In genomic region chr1:80218112-80218511, GRCh38 we compare ENCODE assay signal across 8 cellular contexts.
DNase-seq lines count a peak whose midpoint lies in the region; ATAC-seq and TF ChIP-seq lines count a peak whose summit lies in the region.

No MANE protein-coding gene starts in this region.

- CTCF ChIA-PET in WTC11 (lab: Charles Lee), result interaction anchor here (1.3 kb wide), 1 partner anchor 439 kb away, joined by 4 read pairs; no protein-coding TSS in a partner anchor
- CTCF ChIA-PET in activated CD8-positive, alpha-beta T cell treated with anti-CD3 and anti-CD28 coated beads, Interleukin-2, amount 10 ng/mL, durations not matched to agents 7 days and 5 days (lab: Charles Lee), result no interaction called here

- no peaks in the 10 kb centered on the region for H3K27me3 ChIP-seq in H7 (ENCODE audit: control insufficient read depth, insufficient read depth, low read length)

- H3K27ac Mint-ChIP-seq in WTC11, result no peak overlapping the region
- no peak overlapping the region for H3K27ac Mint-ChIP-seq in activated CD8-positive, alpha-beta T cell treated with anti-CD3 and anti-CD28 coated beads, Interleukin-2, amount 10 ng/mL, durations not matched to agents 7 days and 5 days

- no peak overlapping the region for H3K4me3 ChIP-seq in GM12864 (ENCODE audit: low read depth, low read length)
- no peak overlapping the region for H3K4me3 ChIP-seq in H7 (ENCODE audit: insufficient read depth, low read depth, low read length)

- H3K36me3 Mint-ChIP-seq in WTC11, result no peaks in the 10 kb centered on the region
- H3K36me3 Mint-ChIP-seq in activated CD8-positive, alpha-beta T cell treated with anti-CD3 and anti-CD28 coated beads, Interleukin-2, amount 10 ng/mL, durations not matched to agents 7 days and 5 days (ENCODE audit: low read depth), result no peaks in the 10 kb centered on the region

- TF ChIP-seq CTCF in GM12864 (IDR thresholded peaks at IDR 0.05; ENCODE audit: low read depth, low read length, missing control alignments) (peak; percentile 53), WTC11 (IDR thresholded peaks at IDR 0.05) (peak; percentile 47)

- peaks cover 15% of the 10 kb centered on the region for H3K4me1 Mint-ChIP-seq in WTC11
- H3K4me1 Mint-ChIP-seq in activated CD8-positive, alpha-beta T cell treated with anti-CD3 and anti-CD28 coated beads, Interleukin-2, amount 10 ng/mL, durations not matched to agents 7 days and 5 days (ENCODE audit: low read depth), result no peaks in the 10 kb centered on the region

- ATAC-seq in WTC11, result peak; percentile 90
- no peak for ATAC-seq in activated CD8-positive, alpha-beta T cell treated with anti-CD3 and anti-CD28 coated beads, Interleukin-2, amount 10 ng/mL, durations not matched to agents 7 days and 5 days

- H3K4me3 Mint-ChIP-seq in WTC11, result no peak overlapping the region
- H3K4me3 Mint-ChIP-seq in activated CD8-positive, alpha-beta T cell treated with anti-CD3 and anti-CD28 coated beads, Interleukin-2, amount 10 ng/mL, durations not matched to agents 7 days and 5 days, result no peak overlapping the region

- no peaks in the 10 kb centered on the region for H3K9me3 Mint-ChIP-seq in WTC11
- no peaks in the 10 kb centered on the region for H3K9me3 Mint-ChIP-seq in activated CD8-positive, alpha-beta T cell treated with anti-CD3 and anti-CD28 coated beads, Interleukin-2, amount 10 ng/mL, durations not matched to agents 7 days and 5 days (ENCODE audit: insufficient read depth)

- H3K36me3 ChIP-seq in H7 (replicated peaks; ENCODE audit: control insufficient read depth, insufficient read depth, low read length), result no peaks in the 10 kb centered on the region

- no peaks in the 10 kb centered on the region for H3K27me3 Mint-ChIP-seq in WTC11 (ENCODE audit: low read depth)
- no peaks in the 10 kb centered on the region for H3K27me3 Mint-ChIP-seq in activated CD8-positive, alpha-beta T cell treated with anti-CD3 and anti-CD28 coated beads, Interleukin-2, amount 10 ng/mL, durations not matched to agents 7 days and 5 days (ENCODE audit: low read depth)

- peak; percentile 5 for DNase-seq in GM12864 (ENCODE audit: low read depth)
- peak; percentile 19 for DNase-seq in H7
- DNase-seq in MV-4-11 (lab: John Stamatoyannopoulos, UW), result peak; percentile 23
- DNase-seq in WTC11 (ENCODE audit: low spot score), result no peak
- DNase-seq in iris pigment epithelial cell (ENCODE audit: low read depth), result peak; percentile 50
- no peak for DNase-seq in hippocampal formation (lab: John Stamatoyannopoulos, UW)
- DNase-seq in activated CD8-positive, alpha-beta T cell treated with anti-CD3 and anti-CD28 coated beads, Interleukin-2, amount 10 ng/mL, durations not matched to agents 7 days and 5 days, result no peak
- no peak for DNase-seq in globus pallidus (ENCODE audit: low spot score)

- POLR2A ChIA-PET in WTC11 (lab: Charles Lee), result no interaction called here
- POLR2A ChIA-PET in activated CD8-positive, alpha-beta T cell treated with anti-CD3 and anti-CD28 coated beads, Interleukin-2, amount 10 ng/mL, durations not matched to agents 7 days and 5 days (lab: Charles Lee), result no interaction called here

TF ChIP-seq in WTC11, 78 proteins besides CTCF, POLR2A, EP300 and RAD21:
- no peak for TF ChIP-seq TEAD1 (CRISPR knock-in tag; IDR thresholded peaks at IDR 0.05)
- TF ChIP-seq FOXP1 (CRISPR knock-in tag; IDR thresholded peaks at IDR 0.05; ENCODE audit: borderline replicate concordance), result no peak
- TF ChIP-seq NR3C1 (CRISPR knock-in tag; conservative IDR thresholded peaks at IDR 0.05; ENCODE audit: low read depth), result no peak
- no peak for TF ChIP-seq E2F4 (CRISPR knock-in tag; IDR thresholded peaks at IDR 0.05; ENCODE audit: borderline replicate concordance, low read depth)
- no peak for TF ChIP-seq GRHL2 (CRISPR knock-in tag; IDR thresholded peaks at IDR 0.05; ENCODE audit: insufficient replicate concordance, severe bottlenecking)
- TF ChIP-seq ZNF121 (CRISPR knock-in tag; IDR thresholded peaks at IDR 0.05), result no peak
- no peak for TF ChIP-seq GABPB1 (CRISPR knock-in tag; IDR thresholded peaks at IDR 0.05)
- no peak for TF ChIP-seq ZNF232 (CRISPR knock-in tag; IDR thresholded peaks at IDR 0.05)
- TF ChIP-seq ZNF423 (CRISPR knock-in tag; IDR thresholded peaks at IDR 0.05), result no peak
- no peak for TF ChIP-seq ARID4B (CRISPR knock-in tag; IDR thresholded peaks at IDR 0.05; ENCODE audit: borderline replicate concordance)
- no peak for TF ChIP-seq TCF7 (CRISPR knock-in tag; IDR thresholded peaks at IDR 0.05; ENCODE audit: low read depth)
- TF ChIP-seq HMGA2 (CRISPR knock-in tag; IDR thresholded peaks at IDR 0.05), result no peak
- TF ChIP-seq ERG (CRISPR knock-in tag; IDR thresholded peaks at IDR 0.05), result no peak
- TF ChIP-seq EMX1 (CRISPR knock-in tag; IDR thresholded peaks at IDR 0.05), result no peak
- no peak for TF ChIP-seq ZMAT4 (CRISPR knock-in tag; IDR thresholded peaks at IDR 0.05)
- TF ChIP-seq CDX4 (CRISPR knock-in tag; IDR thresholded peaks at IDR 0.05; ENCODE audit: borderline replicate concordance), result no peak
- no peak for TF ChIP-seq CREM (CRISPR knock-in tag; IDR thresholded peaks at IDR 0.05)

Comparison
In these comparisons a context has a peak if more than half of its experiments do, and no peak if none do; other contexts are left out.
1. DNase-seq: peak in GM12864 (single experiment), H7 (single experiment), MV-4-11 (single experiment) and iris pigment epithelial cell (single experiment); none in WTC11 (single experiment), hippocampal formation (0 of 2), activated CD8-positive, alpha-beta T cell treated with anti-CD3 and anti-CD28 coated beads, Interleukin-2, amount 10 ng/mL, durations not matched to agents 7 days and 5 days (single experiment) and globus pallidus (single experiment).